ENCODE assay signal across 9 cellular contexts in genomic region chr2:177164131-177164530, GRCh38. TPM values are rescaled to one million over a fixed set of nuclear protein-coding genes. Genes with fewer than 3 reads are reported as not detected.
DNase-seq lines count a peak whose midpoint lies in the region; ATAC-seq, FAIRE-seq and TF ChIP-seq lines count a peak whose summit lies in the region.
"Had no signal": no experiment of that assay in that cellular context is flagged by ENCODE, and none has a peak within 500 bp of the region (broad histone marks: within the 10 kb centered on the region; RNA-seq: fewer than 3 reads in every experiment).

No MANE protein-coding gene starts in this region.

- H3K4me1 Mint-ChIP-seq in stimulated activated memory B cell treated with anti-CD40 and anti-IgM and Interleukin-4, amounts not matched to agents 10 μg/mL and 1 μg/mL and 100 μg/mL, for 72 hours: peaks cover 23% of the 10 kb centered on the region

- intact Hi-C loops in kidney (cut with DNase I): no loop called here
- intact Hi-C loops in tibial artery (cut with DNase I; ENCODE audit: low total_unique reads): loop anchor here (2.0 to 10.0 kb wide), 3 partner anchors 169 to 451 kb away; a partner anchor contains a TSS

- H3K4me3 Mint-ChIP-seq in stimulated activated memory B cell treated with anti-CD40 and anti-IgM and Interleukin-4, amounts not matched to agents 10 μg/mL and 1 μg/mL and 100 μg/mL, for 72 hours: no peak overlapping the region
- H3K4me3 Mint-ChIP-seq: stimulated activated naive CD8-positive, alpha-beta T cell treated with anti-CD3 and anti-CD28 coated beads, Interleukin-15, amount 100 ng/mL, for 72 hours had no signal

- no peaks in the 10 kb centered on the region for H3K27me3 Mint-ChIP-seq in stimulated activated memory B cell treated with anti-CD40 and anti-IgM and Interleukin-4, amounts not matched to agents 10 μg/mL and 1 μg/mL and 100 μg/mL, for 72 hours
- H3K27me3 Mint-ChIP-seq: stimulated activated naive CD8-positive, alpha-beta T cell treated with anti-CD3 and anti-CD28 coated beads, Interleukin-15, amount 100 ng/mL, for 72 hours had no signal

- DNase-seq in NCI-H1694 treated with DMSO at 0.1 percent for 48 hours (lab: John Stamatoyannopoulos, UW) (peak; percentile 67), NCI-H1694 (lab: John Stamatoyannopoulos, UW) (no peak), kidney (no peak), tibial artery (no peak)
- no peak for DNase-seq in stimulated activated CD8-positive, alpha-beta memory T cell treated with anti-CD3 and anti-CD28 coated beads, Interleukin-4, amount 100 ng/mL, for 48 hours

- TF ChIP-seq CTCF in kidney (IDR thresholded peaks at IDR 0.05; ENCODE audit: borderline replicate concordance, extremely low read depth, insufficient read depth): no peak
- TF ChIP-seq CTCF in tibial artery (IDR thresholded peaks at IDR 0.05): no peak

- H3K4me3 ChIP-seq in kidney (ENCODE audit: low read length in 2 of 2) (peak overlapping the region; percentile 43 to 66), tibial artery (peak overlapping the region; percentile 45 to 50)

- H3K9ac ChIP-seq in kidney (ENCODE audit: low read length in 2 of 2): peak overlapping the region in 1 of 2 donors; percentile 93

- H3K27ac ChIP-seq in kidney (ENCODE audit: low read depth in 2 of 2, low read length in 2 of 2) (peak overlapping the region in 1 of 2 donors; percentile 88), tibial artery (peak overlapping the region; percentile 87 to 88)

- H3K27me3 ChIP-seq in tibial artery: no peaks in the 10 kb centered on the region

- H3K9me3 ChIP-seq in kidney (ENCODE audit: control insufficient read depth in 1 of 2, low read length in 2 of 2): no peaks in the 10 kb centered on the region
- no peaks in the 10 kb centered on the region for H3K9me3 ChIP-seq in tibial artery

- H3K4me1 ChIP-seq in kidney (ENCODE audit: control insufficient read depth in 1 of 2, insufficient read depth in 1 of 2, low read depth in 1 of 2, low read length in 2 of 2): peaks cover 11 to 20% of the 10 kb centered on the region in 2 donors
- H3K4me1 ChIP-seq in tibial artery: peaks cover 0 to 26% (median 13%) of the 10 kb centered on the region in 4 donors

- no peak overlapping the region for H3K27ac Mint-ChIP-seq in stimulated activated memory B cell treated with anti-CD40 and anti-IgM and Interleukin-4, amounts not matched to agents 10 μg/mL and 1 μg/mL and 100 μg/mL, for 72 hours
- H3K27ac Mint-ChIP-seq: stimulated activated naive CD8-positive, alpha-beta T cell treated with anti-CD3 and anti-CD28 coated beads, Interleukin-15, amount 100 ng/mL, for 72 hours had no signal

- no peaks in the 10 kb centered on the region for H3K9me3 Mint-ChIP-seq in stimulated activated memory B cell treated with anti-CD40 and anti-IgM and Interleukin-4, amounts not matched to agents 10 μg/mL and 1 μg/mL and 100 μg/mL, for 72 hours
- H3K9me3 Mint-ChIP-seq: stimulated activated naive CD8-positive, alpha-beta T cell treated with anti-CD3 and anti-CD28 coated beads, Interleukin-15, amount 100 ng/mL, for 72 hours had no signal

- no peak for ATAC-seq in GM19455 (IDR thresholded peaks at IDR 0.05; ENCODE audit: unreplicated experiment)
- no peak for ATAC-seq in stimulated activated memory B cell treated with anti-CD40 and anti-IgM and Interleukin-4, amounts not matched to agents 10 μg/mL and 1 μg/mL and 100 μg/mL, for 72 hours

- no peaks in the 10 kb centered on the region for H3K36me3 Mint-ChIP-seq in stimulated activated memory B cell treated with anti-CD40 and anti-IgM and Interleukin-4, amounts not matched to agents 10 μg/mL and 1 μg/mL and 100 μg/mL, for 72 hours

- no peaks in the 10 kb centered on the region for H3K36me3 ChIP-seq in kidney (ENCODE audit: control insufficient read depth in 1 of 2, insufficient read depth in 2 of 2, low read length in 2 of 2)
- H3K36me3 ChIP-seq in tibial artery: no peaks in the 10 kb centered on the region

- FAIRE-seq in TTC549 (lab: Jason Lieb, UNC) (peak; percentile 99), kidney (lab: Jason Lieb, UNC) (no peak)

RNA-seq across cellular contexts. Expression of gene HNRNPA3, which starts 48.5 kb away (rescaled TPM):
- 173 TPM for total RNA-seq in kidney
- 156 TPM for polyA plus RNA-seq in kidney (ENCODE audit: insufficient read depth, low read depth, low replicate concordance)
